8 cellular contexts compared by ENCODE assay signal in the genomic region with DNA sequence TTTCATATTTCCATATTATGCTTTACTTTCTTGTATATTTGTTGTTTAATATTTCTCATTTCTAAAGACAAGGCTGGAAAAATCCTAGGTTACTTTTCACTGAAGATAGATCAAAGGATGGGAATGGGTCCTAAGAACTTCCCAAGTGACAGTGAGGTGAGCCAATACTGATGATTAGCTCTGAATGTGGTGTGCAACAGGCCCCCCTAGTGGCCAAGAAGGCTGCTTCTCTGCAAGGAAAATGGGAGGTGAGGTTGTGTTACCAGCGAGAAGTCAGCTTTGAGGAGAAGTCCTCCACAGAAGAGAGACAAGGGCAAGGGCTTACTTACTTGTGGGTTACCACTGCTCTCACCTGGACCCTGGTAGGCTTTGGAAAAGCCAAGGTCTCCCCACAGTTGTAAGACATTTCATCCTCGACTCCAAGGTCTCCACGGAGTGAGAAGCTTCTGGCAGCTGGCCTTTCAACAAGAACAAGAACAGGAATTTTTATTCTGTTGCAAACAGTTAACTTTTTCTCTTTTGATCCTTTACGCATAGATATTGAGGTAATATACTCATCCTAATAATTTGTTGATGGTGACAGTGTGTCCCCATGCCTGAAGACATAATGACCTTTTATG.
DNase-seq lines count a peak whose midpoint lies in the region; FAIRE-seq and TF ChIP-seq lines count a peak whose summit lies in the region.

No MANE protein-coding gene starts in this region.

- H4K20me1 ChIP-seq in H1 (replicated peaks in 1 of 2; ENCODE audit: control insufficient read depth in 1 of 2, insufficient read depth in 2 of 2, low read length in 2 of 2): no peaks in the 10 kb centered on the region

- no peak overlapping the region for H2AK5ac ChIP-seq in H1 (ENCODE audit: low read depth, low read length)

- H3K9ac ChIP-seq in H1 (replicated peaks in 1 of 4; ENCODE audit: extremely low read depth in 1 of 4, low read depth in 3 of 4, low read length in 3 of 4): no peak overlapping the region

- H3K27ac ChIP-seq in Peyer's patch (no peak overlapping the region), H1 (ENCODE audit: low read depth, low read length) (no peak overlapping the region), uterus (no peak overlapping the region)

- H3K9me3 ChIP-seq in Peyer's patch (no peaks in the 10 kb centered on the region), H1 (ENCODE audit: insufficient read depth in 2 of 2, low read depth in 1 of 2, low read length in 1 of 2) (no peaks in the 10 kb centered on the region), uterus (no peaks in the 10 kb centered on the region)

- no peak overlapping the region for H3K27ac Mint-ChIP-seq in Calu3 (ENCODE audit: unreplicated experiment)
- no peak overlapping the region for H3K27ac Mint-ChIP-seq in immature natural killer cell

- H2BK120ac ChIP-seq in H1 (replicated peaks; ENCODE audit: low read depth, low read length): no peak overlapping the region

- TF ChIP-seq POLR2A in Peyer's patch (IDR thresholded peaks at IDR 0.05) (no peak), H1 (IDR thresholded peaks at IDR 0.05; ENCODE audit: control extremely low read depth in 1 of 2, low read depth in 2 of 2, low read length in 2 of 2) (no peak), uterus (IDR thresholded peaks at IDR 0.05) (no peak)

- H3K4me3 Mint-ChIP-seq in Calu3 (ENCODE audit: low read depth, unreplicated experiment) (no peak overlapping the region), immature natural killer cell (no peak overlapping the region)

- H4K91ac ChIP-seq in H1 (replicated peaks; ENCODE audit: insufficient read length, low read length): no peak overlapping the region

- 0 out of 2 replicates have a peak overlapping the region, but pooled peaks have one; percentile 68 for H2BK20ac ChIP-seq in H1 (ENCODE audit: low read length)

- peak; percentile 79 to 85 for TF ChIP-seq RAD21 in H1 (IDR thresholded peaks at IDR 0.05 in 1 of 2, conservative IDR thresholded peaks at IDR 0.05 in 1 of 2; ENCODE audit: low read depth in 2 of 2, low read length in 2 of 2)

- no peak overlapping the region for H2AFZ ChIP-seq in H1 (ENCODE audit: low read length)

- TF ChIP-seq CTCF in Calu3 (IDR thresholded peaks at IDR 0.05; ENCODE audit: unreplicated experiment): no peak
- peak in 5 of 6 experiments; percentile 23 to 56 (median 50) for TF ChIP-seq CTCF in Peyer's patch (IDR thresholded peaks at IDR 0.05)
- TF ChIP-seq CTCF in H1 (IDR thresholded peaks at IDR 0.05; ENCODE audit: control extremely low read depth in 1 of 3, insufficient read depth in 1 of 3, low read depth in 1 of 3, low read length in 3 of 3): peak; percentile 66 to 89 (median 75)
- peak; percentile 53 to 75 (median 65) for TF ChIP-seq CTCF in uterus (IDR thresholded peaks at IDR 0.05)

- H3K27me3 ChIP-seq in Peyer's patch (no peaks in the 10 kb centered on the region), H1 (replicated peaks in 1 of 4; ENCODE audit: control insufficient read depth in 3 of 4, extremely low read depth in 1 of 4, insufficient read depth in 3 of 4, low read length in 3 of 4) (no peaks in the 10 kb centered on the region), uterus (no peaks in the 10 kb centered on the region)

- no peak overlapping the region for H4K5ac ChIP-seq in H1 (ENCODE audit: insufficient read length, low read depth, low read length)

- H3K4me1 Mint-ChIP-seq in Calu3 (ENCODE audit: low read depth, unreplicated experiment) (peaks cover 69% of the 10 kb centered on the region), immature natural killer cell (peaks cover 0 to 7% of the 10 kb centered on the region in 2 donors)

- H3K4me3 ChIP-seq in Peyer's patch: no peak overlapping the region
- H3K4me3 ChIP-seq in H1 (ENCODE audit: extremely low read depth in 1 of 4, insufficient read depth in 2 of 4, low read depth in 3 of 4, low read length in 4 of 4): no peak overlapping the region
- no peak overlapping the region for H3K4me3 ChIP-seq in uterus

- H3K56ac ChIP-seq in H1 (replicated peaks; ENCODE audit: insufficient read length, low read depth, low read length): no peak overlapping the region

- intact Hi-C loops in Calu3 (cut with micrococcal nuclease; ENCODE audit: unreplicated experiment) (loop anchor here (5.0 kb wide), 1 partner anchor 144 kb away; the partner anchor contains the start of gene SMC5), uterus (cut with DNase I; ENCODE audit: low total_unique reads) (loop anchor here (5.0 kb wide), 1 partner anchor 141 kb away; no protein-coding TSS in a partner anchor)

- H4K8ac ChIP-seq in H1 (ENCODE audit: extremely low read depth, insufficient read depth, low read length): no peak overlapping the region

- peak overlapping the region; percentile 48 for H3K4ac ChIP-seq in H1 (replicated peaks; ENCODE audit: insufficient read length, low read depth, low read length)

- no peak for TF ChIP-seq EP300 in H1 (IDR thresholded peaks at IDR 0.05; ENCODE audit: borderline replicate concordance in 1 of 2, low read depth in 2 of 2, low read length in 2 of 2)

- WGBS in H1 (ENCODE audit: extremely low coverage in 1 of 2, insufficient coverage in 1 of 2, insufficient read length in 1 of 2, insufficient replicate concordance in 2 of 2, low coverage in 1 of 2, low lambda C conversion rate in 2 of 2, missing lambda C conversion rate in 1 of 2), 2 experiments: 90% methylated on average over 4 of the region's 4 CpGs; no CpG with 5 or more reads in 1 of the 2 experiments

- peak; percentile 63 for DNase-seq in Calu3
- peak; percentile 27 for DNase-seq in GM19238 (ENCODE audit: insufficient read length, low spot score)
- peak; percentile 84 for DNase-seq in HT-29 (ENCODE audit: low spot score)
- DNase-seq in Peyer's patch: peak in 2 of 3 donors; percentile 16 to 60
- peak in 1 of 2 experiments; percentile 65 for DNase-seq in H1 (ENCODE audit: low read depth in 1 of 2, low spot score in 2 of 2)
- peak; percentile 40 to 79 for DNase-seq in lung microvascular endothelial cell (ENCODE audit: low read depth in 2 of 2)
- DNase-seq in uterus: peak; percentile 59 to 62
- no peak for DNase-seq in immature natural killer cell

- H2BK5ac ChIP-seq in H1 (ENCODE audit: low read depth, low read length): peak overlapping the region; percentile 80; the same call in 1 of the 2 replicates

- no peaks in the 10 kb centered on the region for H3K9me3 Mint-ChIP-seq in Calu3 (ENCODE audit: low read depth, unreplicated experiment)
- peaks cover 0 to 1% (median 0%) of the 10 kb centered on the region in 6 donors for H3K9me3 Mint-ChIP-seq in immature natural killer cell

- H3K36me3 ChIP-seq in Peyer's patch: no peaks in the 10 kb centered on the region
- H3K36me3 ChIP-seq in H1 (ENCODE audit: control insufficient read depth in 2 of 4, insufficient read depth in 4 of 4, low read length in 3 of 4): peaks cover 0 to 6% (median 0%) of the 10 kb centered on the region in 4 experiments; a peak in 2 of 8 replicates
- no peaks in the 10 kb centered on the region for H3K36me3 ChIP-seq in uterus

- no peak overlapping the region for H3K23ac ChIP-seq in H1 (ENCODE audit: insufficient read length)

- POLR2A ChIA-PET in H1 (lab: Charles Lee; ENCODE audit: partially characterized antibody): interaction anchor here (1.9 kb wide), 1 partner anchor 70 kb away, joined by 5 read pairs; the partner anchor contains the start of gene MAMDC2

- BruUV-seq in Calu3 (replicated peaks; lab: Mats Ljungman, UMichigan): no TSS peak

- H3K23me2 ChIP-seq in H1 (ENCODE audit: low read depth, low read length): no peaks in the 10 kb centered on the region; the same call in 1 of the 2 replicates

- no peaks in the 10 kb centered on the region for H3K79me1 ChIP-seq in H1 (ENCODE audit: low read depth, low read length)

- H3K4me1 ChIP-seq in Peyer's patch: peaks cover 0 to 5% (median 0%) of the 10 kb centered on the region in 4 donors
- H3K4me1 ChIP-seq in H1 (replicated peaks in 1 of 4; ENCODE audit: control insufficient read depth in 3 of 4, insufficient read depth in 4 of 4, low read length in 3 of 4): peaks cover 0 to 8% (median 5%) of the 10 kb centered on the region in 4 experiments; a peak in 4 of 7 replicates
- peaks cover 0 to 9% of the 10 kb centered on the region in 2 donors for H3K4me1 ChIP-seq in uterus

- no peak overlapping the region for H2BK12ac ChIP-seq in H1 (ENCODE audit: low read depth, low read length)

- no peak overlapping the region for H3K14ac ChIP-seq in H1 (ENCODE audit: insufficient read length)

- no peak overlapping the region for H3K4me2 ChIP-seq in H1 (ENCODE audit: insufficient read depth in 1 of 2, low read depth in 2 of 2, low read length in 2 of 2)

- H3K27me3 Mint-ChIP-seq in Calu3 (ENCODE audit: unreplicated experiment) (no peaks in the 10 kb centered on the region), immature natural killer cell (ENCODE audit: low read depth in 3 of 3) (peaks cover 1 to 18% (median 4%) of the 10 kb centered on the region in 3 donors)

- H3K79me2 ChIP-seq in H1 (ENCODE audit: control insufficient read depth in 1 of 2, insufficient read depth in 2 of 2, low read length in 2 of 2): no peaks in the 10 kb centered on the region

- FAIRE-seq in H1 (lab: Jason Lieb, UNC): peak; percentile 95

- H2BK15ac ChIP-seq in H1 (ENCODE audit: low read length): 0 out of 2 replicates have a peak overlapping the region, but pooled peaks have one; percentile 65

- no peaks in the 10 kb centered on the region for H3K36me3 Mint-ChIP-seq in Calu3 (ENCODE audit: insufficient read depth, unreplicated experiment)
- no peaks in the 10 kb centered on the region for H3K36me3 Mint-ChIP-seq in immature natural killer cell

- CTCF ChIA-PET in Calu3 (lab: Charles Lee): interaction anchor here (0.5 to 4.4 kb wide), 7 partner anchors 100 to 1239 kb away, joined by 3 to 52 read pairs (median 4); no protein-coding TSS in a partner anchor
- CTCF ChIA-PET in H1 (lab: Charles Lee; ENCODE audit: partially characterized antibody): interaction anchor here (0.7 to 9.5 kb wide), 41 partner anchors 10 to 693 kb away, joined by 3 to 126 read pairs (median 5); partner anchors contain the start of gene MAMDC2

- no peak overlapping the region for H3K18ac ChIP-seq in H1 (ENCODE audit: extremely low read depth, low read length)

TF ChIP-seq in H1, 55 proteins besides CTCF, POLR2A, EP300 and RAD21:
- TF ChIP-seq CEBPB (IDR thresholded peaks at IDR 0.05; ENCODE audit: low read depth, low read length): peak; percentile 28; the same call in 1 of the 2 replicates
- TF ChIP-seq SIN3A (conservative IDR thresholded peaks at IDR 0.05 in 1 of 2, IDR thresholded peaks at IDR 0.05 in 1 of 2; ENCODE audit: low read depth in 1 of 2, low read length in 2 of 2): no peak

Comparison
In these comparisons a context has a peak if more than half of its experiments do, and no peak if none do; other contexts are left out.
1. DNase-seq: peak in Calu3 (single experiment), GM19238 (single experiment), HT-29 (single experiment), Peyer's patch (2 of 3), lung microvascular endothelial cell (2 of 2) and uterus (2 of 2); none in immature natural killer cell (0 of 3).